1 cellular context compared by ENCODE assay signal in genomic region chr10:43350686-43351085, GRCh38.
TF ChIP-seq lines count a peak whose summit lies in the region.

No MANE protein-coding gene starts in this region.

TF ChIP-seq in K562, 482 proteins besides CTCF, POLR2A, EP300 and RAD21 (continued from another document):
- TF ChIP-seq ZBTB33 (CRISPR knock-in tag; IDR thresholded peaks at IDR 0.05) = peak; percentile 35; the same call in 1 of the 2 replicates
